10 cellular contexts compared by ENCODE assay signal in the genomic region with DNA sequence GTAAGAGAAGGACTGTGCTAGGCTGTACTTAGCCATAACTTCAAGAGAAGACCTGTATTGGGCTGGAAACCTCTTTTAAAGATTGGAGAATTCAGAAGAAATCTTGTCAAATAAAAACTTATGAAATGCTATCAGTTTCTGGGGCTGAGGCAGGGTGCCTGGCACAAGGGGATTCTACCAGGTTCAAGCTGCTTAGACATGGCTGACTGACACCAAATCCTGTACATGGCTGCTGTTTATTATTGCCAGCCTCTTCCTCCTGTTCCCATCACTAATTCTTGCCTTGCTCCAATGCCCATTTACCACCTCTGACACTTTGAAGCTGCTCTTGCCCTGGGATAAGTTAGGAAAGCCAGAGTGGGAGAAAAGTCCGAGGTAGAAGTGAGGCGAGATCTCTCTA.
DNase-seq lines count a peak whose midpoint lies in the region; ATAC-seq and TF ChIP-seq lines count a peak whose summit lies in the region.
"Had no signal": no experiment of that assay in that cellular context is flagged by ENCODE, and none has a peak within 500 bp of the region (broad histone marks: within the 10 kb centered on the region; RNA-seq: fewer than 3 reads in every experiment).

No MANE protein-coding gene starts in this region.

- DNase-seq in CD4-positive, CD25-positive, alpha-beta regulatory T cell: no peak
- no peak for DNase-seq in activated CD8-positive, alpha-beta T cell treated with anti-CD3 and anti-CD28 coated beads for 36 hours
- no peak for DNase-seq in naive B cell
- no peak for DNase-seq in NCI-H2171 (lab: John Stamatoyannopoulos, UW)
- no peak for DNase-seq in foreskin melanocyte
- DNase-seq in adrenal gland: no peak
- no peak for DNase-seq in NCI-H146 (lab: John Stamatoyannopoulos, UW)
- DNase-seq: erythroblast, NCI-H2107 had no signal

- TF ChIP-seq POLR2A in adrenal gland (IDR thresholded peaks at IDR 0.05): no peak

- no peaks in the 10 kb centered on the region for H3K27me3 ChIP-seq in CD4-positive, CD25-positive, alpha-beta regulatory T cell (ENCODE audit: control insufficient read depth, insufficient read depth, low read length)
- no peaks in the 10 kb centered on the region for H3K27me3 ChIP-seq in adrenal gland

- ATAC-seq in CD4-positive, CD25-positive, alpha-beta regulatory T cell (ENCODE audit: low read depth in 2 of 2): no peak
- ATAC-seq in GM19463 (IDR thresholded peaks at IDR 0.05; ENCODE audit: unreplicated experiment) (peak; percentile 14), naive B cell (ENCODE audit: low read depth in 2 of 2) (no peak)
- no peak for ATAC-seq in activated CD8-positive, alpha-beta T cell treated with anti-CD3 and anti-CD28 coated beads for 36 hours

- peaks cover 8% of the 10 kb centered on the region for H3K36me3 ChIP-seq in CD4-positive, CD25-positive, alpha-beta regulatory T cell (ENCODE audit: control insufficient read depth, insufficient read depth, low read length)
- H3K36me3 ChIP-seq in adrenal gland (replicated peaks in 1 of 2): no peaks in the 10 kb centered on the region

- 68 to 100% (median 82%) methylated on average over 2 of the region's 2 CpGs for WGBS in adrenal gland, 4 donors

- peak overlapping the region; percentile 47 to 84 (median 72) for H3K4me3 Mint-ChIP-seq in CD4-positive, CD25-positive, alpha-beta regulatory T cell
- peak overlapping the region; percentile 44 for H3K4me3 Mint-ChIP-seq in activated CD8-positive, alpha-beta T cell treated with anti-CD3 and anti-CD28 coated beads for 36 hours
- peak overlapping the region in 7 of 8 donors; percentile 52 to 84 (median 79) for H3K4me3 Mint-ChIP-seq in naive B cell

- POLR2A ChIA-PET in activated CD8-positive, alpha-beta T cell treated with anti-CD3 and anti-CD28 coated beads for 36 hours (lab: Charles Lee): interaction anchor here (1.1 to 2.6 kb wide), 8 partner anchors 12 to 89 kb away, joined by 3 to 15 read pairs (median 4); no protein-coding TSS in a partner anchor

- peak overlapping the region; percentile 81 for H3K27ac ChIP-seq in CD4-positive, CD25-positive, alpha-beta regulatory T cell (ENCODE audit: insufficient read depth, low read length, poor library complexity, severe bottlenecking)
- H3K27ac ChIP-seq in adrenal gland: no peak overlapping the region

- intact Hi-C loops in activated CD8-positive, alpha-beta T cell treated with anti-CD3 and anti-CD28 coated beads for 36 hours (cut with micrococcal nuclease): loop anchor here (5.0 kb wide), 1 partner anchor 53 kb away; no protein-coding TSS in a partner anchor
- intact Hi-C loops in adrenal gland (cut with DNase I): no loop called here

- peaks cover 80% of the 10 kb centered on the region for H3K4me1 ChIP-seq in CD4-positive, CD25-positive, alpha-beta regulatory T cell (ENCODE audit: control insufficient read depth, insufficient read depth, low read length, poor library complexity, severe bottlenecking)
- H3K4me1 ChIP-seq in adrenal gland (replicated peaks in 1 of 2): peaks cover 0 to 7% of the 10 kb centered on the region in 2 donors

- H3K27ac Mint-ChIP-seq in CD4-positive, CD25-positive, alpha-beta regulatory T cell: peak overlapping the region; percentile 87 to 99 (median 89)
- peak overlapping the region; percentile 93 for H3K27ac Mint-ChIP-seq in activated CD8-positive, alpha-beta T cell treated with anti-CD3 and anti-CD28 coated beads for 36 hours
- H3K27ac Mint-ChIP-seq in naive B cell: peak overlapping the region; percentile 74 to 91 (median 88)

- H3K4me3 ChIP-seq in CD4-positive, CD25-positive, alpha-beta regulatory T cell (ENCODE audit: low read depth, low read length): peak overlapping the region; percentile 88
- no peak overlapping the region for H3K4me3 ChIP-seq in adrenal gland

- CTCF ChIA-PET in activated CD8-positive, alpha-beta T cell treated with anti-CD3 and anti-CD28 coated beads for 36 hours (lab: Charles Lee): interaction anchor here (1.4 to 3.4 kb wide), 11 partner anchors 10 to 123 kb away, joined by 3 to 19 read pairs (median 8); no protein-coding TSS in a partner anchor

- no peak for TF ChIP-seq CTCF in activated CD8-positive, alpha-beta T cell treated with anti-CD3 and anti-CD28 coated beads for 36 hours (IDR thresholded peaks at IDR 0.05)
- no peak for TF ChIP-seq CTCF in adrenal gland (IDR thresholded peaks at IDR 0.05)

- peaks cover 64 to 96% (median 79%) of the 10 kb centered on the region in 4 donors for H3K4me1 Mint-ChIP-seq in CD4-positive, CD25-positive, alpha-beta regulatory T cell
- peaks cover 90% of the 10 kb centered on the region for H3K4me1 Mint-ChIP-seq in activated CD8-positive, alpha-beta T cell treated with anti-CD3 and anti-CD28 coated beads for 36 hours (ENCODE audit: low read depth)
- H3K4me1 Mint-ChIP-seq in naive B cell: peaks cover 65 to 86% (median 83%) of the 10 kb centered on the region in 3 donors

- H3K9me3 ChIP-seq in CD4-positive, CD25-positive, alpha-beta regulatory T cell (ENCODE audit: control insufficient read depth in 2 of 2, low read length in 2 of 2): peaks cover 0 to 2% of the 10 kb centered on the region in 2 experiments
- H3K9me3 ChIP-seq in adrenal gland (replicated peaks in 1 of 3): no peaks in the 10 kb centered on the region

- H3K27me3 Mint-ChIP-seq in CD4-positive, CD25-positive, alpha-beta regulatory T cell: no peaks in the 10 kb centered on the region
- H3K27me3 Mint-ChIP-seq in activated CD8-positive, alpha-beta T cell treated with anti-CD3 and anti-CD28 coated beads for 36 hours: no peaks in the 10 kb centered on the region
- no peaks in the 10 kb centered on the region for H3K27me3 Mint-ChIP-seq in naive B cell

- peaks cover 0 to 4% (median 0%) of the 10 kb centered on the region in 7 donors for H3K9me3 Mint-ChIP-seq in CD4-positive, CD25-positive, alpha-beta regulatory T cell
- H3K9me3 Mint-ChIP-seq in activated CD8-positive, alpha-beta T cell treated with anti-CD3 and anti-CD28 coated beads for 36 hours: peaks cover 5% of the 10 kb centered on the region
- peaks cover 0 to 5% (median under 1%) of the 10 kb centered on the region in 7 donors for H3K9me3 Mint-ChIP-seq in naive B cell

- H3K36me3 Mint-ChIP-seq in CD4-positive, CD25-positive, alpha-beta regulatory T cell: peaks cover 14% of the 10 kb centered on the region
- H3K36me3 Mint-ChIP-seq in activated CD8-positive, alpha-beta T cell treated with anti-CD3 and anti-CD28 coated beads for 36 hours (ENCODE audit: low read depth): peaks cover 43% of the 10 kb centered on the region
- H3K36me3 Mint-ChIP-seq in naive B cell: peaks cover 7 to 9% of the 10 kb centered on the region in 2 donors
